Comparison of ENCODE assay signal across 9 cellular contexts in the genomic region with DNA sequence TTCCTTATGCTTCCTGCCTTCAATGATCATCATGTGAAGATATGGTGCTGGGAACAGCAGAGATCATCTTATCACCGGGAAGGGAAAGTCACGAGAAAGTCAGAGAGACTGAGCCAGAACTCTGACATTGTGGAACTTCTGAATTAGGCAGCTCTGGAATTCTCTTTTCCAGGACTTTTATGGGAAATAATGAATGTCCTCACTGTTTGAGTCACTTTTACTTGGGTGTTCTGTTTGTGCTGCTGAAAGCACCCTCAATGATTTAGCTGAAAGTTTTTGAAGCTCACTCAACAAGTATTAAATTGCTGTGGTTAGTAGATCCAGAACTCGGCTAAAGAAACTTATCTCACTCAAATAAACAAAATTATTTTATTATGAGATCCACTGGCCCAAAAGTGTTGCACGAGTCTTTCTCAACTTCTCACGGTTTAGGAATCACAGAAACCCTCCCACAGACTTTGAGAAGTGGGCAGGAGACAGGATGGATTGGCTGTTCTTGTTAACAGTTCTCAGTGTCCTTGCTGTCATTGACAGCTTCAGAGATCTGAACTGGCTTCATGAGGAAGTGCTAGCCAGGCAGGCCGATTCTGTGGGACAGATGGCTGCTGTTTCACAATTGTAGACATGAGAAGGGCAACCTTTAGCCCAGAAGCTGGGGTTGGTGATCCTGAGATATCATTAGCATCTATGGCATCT. TPM values are rescaled to one million over a fixed set of nuclear protein-coding genes. Genes with fewer than 3 reads are reported as not detected.
DNase-seq lines count a peak whose midpoint lies in the region; ATAC-seq and TF ChIP-seq lines count a peak whose summit lies in the region.
"Had no signal": no experiment of that assay in that cellular context is flagged by ENCODE, and none has a peak within 500 bp of the region (broad histone marks: within the 10 kb centered on the region; RNA-seq: fewer than 3 reads in every experiment).

No MANE protein-coding gene starts in this region.

- H3K4me3 ChIP-seq in MG63 (no peak overlapping the region), adrenal gland (no peak overlapping the region), liver (ENCODE audit: low read depth in 1 of 3, low read length in 3 of 3) (no peak overlapping the region), upper lobe of left lung (no peak overlapping the region)

- no peak for TF ChIP-seq CTCF in adrenal gland (IDR thresholded peaks at IDR 0.05)
- TF ChIP-seq CTCF in liver (IDR thresholded peaks at IDR 0.05; ENCODE audit: low read depth, low read length, missing input control), result no peak
- no peak for TF ChIP-seq CTCF in upper lobe of left lung (IDR thresholded peaks at IDR 0.05)

- no peaks in the 10 kb centered on the region for H3K36me3 ChIP-seq in MG63
- H3K36me3 ChIP-seq in adrenal gland (replicated peaks in 1 of 2), result no peaks in the 10 kb centered on the region
- H3K36me3 ChIP-seq in liver (ENCODE audit: control insufficient read depth in 4 of 4, insufficient read depth in 3 of 4, low read depth in 1 of 4, low read length in 3 of 4), result no peaks in the 10 kb centered on the region
- no peaks in the 10 kb centered on the region for H3K36me3 ChIP-seq in upper lobe of left lung

- H3K27ac ChIP-seq in adrenal gland (peak overlapping the region in 3 of 5 donors; percentile 27 to 85 (median 70)), liver (ENCODE audit: low read depth in 1 of 2, low read length in 2 of 2) (peak overlapping the region; percentile 81 to 96), upper lobe of left lung (peak overlapping the region; percentile 9 to 69 (median 52))

- no peak for TF ChIP-seq EP300 in upper lobe of left lung (IDR thresholded peaks at IDR 0.05)

- no peak for TF ChIP-seq POLR2A in adrenal gland (IDR thresholded peaks at IDR 0.05)
- no peak for TF ChIP-seq POLR2A in upper lobe of left lung (IDR thresholded peaks at IDR 0.05)

- peak overlapping the region in 1 of 2 donors; percentile 62 for H3K9ac ChIP-seq in liver (ENCODE audit: low read depth in 1 of 2, low read length in 2 of 2)

- no peaks in the 10 kb centered on the region for H3K27me3 ChIP-seq in MG63
- no peaks in the 10 kb centered on the region for H3K27me3 ChIP-seq in adrenal gland
- no peaks in the 10 kb centered on the region for H3K27me3 ChIP-seq in liver (ENCODE audit: control insufficient read depth in 4 of 4, insufficient read depth in 4 of 4, low read length in 3 of 4)
- no peaks in the 10 kb centered on the region for H3K27me3 ChIP-seq in upper lobe of left lung

- intact Hi-C loops in adrenal gland (cut with DNase I), result no loop called here

- H3K9me3 ChIP-seq in MG63 (peaks cover 3% of the 10 kb centered on the region), adrenal gland (replicated peaks in 1 of 3) (no peaks in the 10 kb centered on the region), liver (ENCODE audit: control insufficient read depth in 4 of 4, low read length in 3 of 4) (no peaks in the 10 kb centered on the region), upper lobe of left lung (no peaks in the 10 kb centered on the region)

- WGBS in adrenal gland, 4 donors, result 42 to 48% (median 47%) methylated on average over 6 of the region's 6 CpGs
- 22% methylated on average over 6 of the region's 6 CpGs for WGBS in liver
- WGBS in upper lobe of left lung, 2 donors, result 31 to 33% methylated on average over 6 of the region's 6 CpGs

- peak; percentile 46 to 48 for TF ChIP-seq RAD21 in liver (IDR thresholded peaks at IDR 0.05)

- DNase-seq in MG63, result peak; percentile 33
- peak in 5 of 7 donors; percentile 20 to 69 (median 38) for DNase-seq in adrenal gland
- DNase-seq in upper lobe of left lung, result peak in 1 of 2 donors; percentile 60
- no peak for DNase-seq in activated CD4-positive, alpha-beta T cell treated with anti-CD3 and anti-CD28 coated beads for 4 hours
- DNase-seq in NCI-H2081 (lab: John Stamatoyannopoulos, UW), result no peak
- DNase-seq: midbrain had no signal

- ATAC-seq in upper lobe of left lung (ENCODE audit: low FRiP score in 2 of 2) (peak; percentile 70 to 81), GM18873 (IDR thresholded peaks at IDR 0.05; ENCODE audit: low FRiP score, unreplicated experiment) (no peak), GM18907 (IDR thresholded peaks at IDR 0.05; ENCODE audit: unreplicated experiment) (no peak)

- H3K4me1 ChIP-seq in adrenal gland (replicated peaks in 1 of 2), result no peaks in the 10 kb centered on the region
- peaks cover 6 to 33% (median 17%) of the 10 kb centered on the region in 4 donors for H3K4me1 ChIP-seq in liver (ENCODE audit: control insufficient read depth in 4 of 4, insufficient read depth in 4 of 4, low read length in 3 of 4)
- H3K4me1 ChIP-seq in upper lobe of left lung, result peaks cover 0 to 8% (median 0%) of the 10 kb centered on the region in 4 donors

TF ChIP-seq in liver, 16 proteins besides CTCF, POLR2A, EP300 and RAD21 (continues in another document):
- peak; percentile 73 to 78 for TF ChIP-seq HNF4A (conservative IDR thresholded peaks at IDR 0.05)
- TF ChIP-seq EGR1 (IDR thresholded peaks at IDR 0.05; ENCODE audit: low read depth in 2 of 2), result peak in 1 of 2 donors; percentile 58
- TF ChIP-seq YY1 (IDR thresholded peaks at IDR 0.05), result peak; percentile 89
- TF ChIP-seq HNF4G (IDR thresholded peaks at IDR 0.05), result no peak
- TF ChIP-seq SP1 (IDR thresholded peaks at IDR 0.05), result peak; percentile 97
- peak; percentile 96 to 97 for TF ChIP-seq RXRA (IDR thresholded peaks at IDR 0.05)
- TF ChIP-seq GABPA (IDR thresholded peaks at IDR 0.05 in 1 of 2, conservative IDR thresholded peaks at IDR 0.05 in 1 of 2), result peak in 1 of 2 donors; percentile 19
- peak; percentile 69 for TF ChIP-seq ZBTB33 (IDR thresholded peaks at IDR 0.05)
- TF ChIP-seq JUND (IDR thresholded peaks at IDR 0.05), result peak; percentile 47 to 51
- TF ChIP-seq NR2F2 (IDR thresholded peaks at IDR 0.05), result peak; percentile 64

RNA-seq across cellular contexts. Expression of gene ATRAID, which starts 26.4 kb away (rescaled TPM):
- 186 and 199 TPM in 2 replicates for total RNA-seq in MG63 (2014; rRNA removed; shearing (Covaris generic); ENCODE audit: low replicate concordance)
- total RNA-seq in adrenal gland (100 to 1,000 TPM; 124 to 292 (median 155) TPM), liver (10 to 100 TPM; 44.9 to 48.6 TPM), upper lobe of left lung (100 to 1,000 TPM in 4 of 6 donors, 10 to 100 TPM in 2; 53.4 to 126 (median 112) TPM)
- polyA plus RNA-seq in adrenal gland (100 to 1,000 TPM; 139 to 228 (median 190) TPM), liver (10 to 100 TPM; 49.3 to 77.5 TPM)

RNA-seq across cellular contexts. Expression of gene SLC5A6, which starts 26.6 kb away (rescaled TPM):
- 6.2 and 15.1 TPM in 2 replicates for total RNA-seq in MG63 (2014; rRNA removed; shearing (Covaris generic); ENCODE audit: low replicate concordance)
- 10 to 100 TPM; 13.5 to 22.9 (median 17.9) TPM for total RNA-seq in adrenal gland
- 10 to 100 TPM; 17.8 to 30.1 (median 18.1) TPM for polyA plus RNA-seq in adrenal gland
- 100 to 1,000 TPM in 1 of 2 donors, 10 to 100 TPM in 1; 12.5 to 100 TPM for total RNA-seq in liver
- polyA plus RNA-seq in liver, result 100 to 1,000 TPM in 1 of 2 donors, 10 to 100 TPM in 1; 46.0 to 217 TPM
- 10 to 100 TPM; 13.6 to 29.6 (median 21.0) TPM for total RNA-seq in upper lobe of left lung

RNA-seq across cellular contexts. Expression of gene CAD, which starts 31.7 kb away (rescaled TPM):
- total RNA-seq in MG63 (2014; rRNA removed; shearing (Covaris generic); ENCODE audit: low replicate concordance), result 18.7 and 38.9 TPM in 2 replicates
- total RNA-seq in adrenal gland (10 to 100 TPM; 14.1 to 70.5 (median 20.2) TPM), liver (10 to 100 TPM; 18.7 to 23.2 TPM), upper lobe of left lung (10 to 100 TPM; 19.8 to 66.0 (median 33.5) TPM)
- polyA plus RNA-seq in adrenal gland (10 to 100 TPM in 2 of 3 donors, 1 to 10 TPM in 1; 8.9 to 25.8 (median 13.9) TPM), liver (1 to 10 TPM; 6.3 to 8.4 TPM)

RNA-seq across cellular contexts. Expression of gene TCF23, which starts 36.7 kb away (rescaled TPM):
- not detected in 2 replicates for total RNA-seq in MG63 (2014; rRNA removed; shearing (Covaris generic); ENCODE audit: low replicate concordance)
- total RNA-seq in adrenal gland (under 1 TPM in 6 of 8 donors, not detected in 2; under 0.01 to 0.35 (median 0.11) TPM), liver (under 1 TPM; under 0.01 to 0.05 TPM), upper lobe of left lung (under 1 TPM in 2 of 6 donors, not detected in 4; 0.13 to 0.20 TPM)
- polyA plus RNA-seq in adrenal gland (under 1 TPM in 2 of 3 donors, not detected in 1; 0.03 to 0.24 TPM), liver (under 1 TPM in 1 of 2 donors, not detected in 1; 0.02 TPM)

RNA-seq across cellular contexts. Expression of gene PRR30, which starts 46.3 kb away (rescaled TPM):
- not detected in 2 replicates for total RNA-seq in MG63 (2014; rRNA removed; shearing (Covaris generic); ENCODE audit: low replicate concordance)
- not detected for total RNA-seq in adrenal gland
- not detected for polyA plus RNA-seq in adrenal gland
- total RNA-seq in liver, result not detected
- not detected for polyA plus RNA-seq in liver
- total RNA-seq in upper lobe of left lung, result not detected

Comparison
In these comparisons a context has a peak if more than half of its experiments do, and no peak if none do; other contexts are left out.
1. DNase-seq: peak in MG63 (single experiment) and adrenal gland (5 of 7); none in activated CD4-positive, alpha-beta T cell treated with anti-CD3 and anti-CD28 coated beads for 4 hours (0 of 2) and NCI-H2081 (0 of 2).
2. ATAC-seq: peak in upper lobe of left lung (2 of 2); none in GM18873 (single experiment) and GM18907 (single experiment).
3. Peak in every context shown above with its lines, with median percentiles within 50 percentile points of each other: H3K27ac ChIP-seq.